8 cellular contexts compared by ENCODE assay signal in the genomic region with DNA sequence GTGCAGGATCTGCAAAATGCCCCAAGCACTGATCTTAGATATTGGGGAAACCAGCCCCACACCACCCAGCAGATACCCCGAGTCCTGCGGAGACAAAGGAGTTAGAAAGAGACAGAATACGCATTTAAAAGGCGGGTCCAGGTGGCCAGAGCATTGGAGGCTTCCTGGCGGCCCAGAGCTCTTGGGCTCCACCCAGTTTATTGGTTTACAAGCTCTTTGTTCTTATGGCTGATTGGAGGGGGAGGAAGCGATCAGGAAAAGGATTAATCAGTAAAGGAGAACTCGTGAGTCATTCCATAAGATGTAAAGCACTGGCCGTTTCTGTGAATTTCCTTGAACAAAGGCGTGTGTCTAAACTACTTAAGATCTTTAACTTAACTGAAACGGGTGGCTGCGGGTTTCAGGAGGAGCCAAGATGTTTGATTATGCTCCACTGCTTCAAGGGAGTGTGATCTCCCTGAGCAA. TPM values are rescaled to one million over a fixed set of nuclear protein-coding genes. Genes with fewer than 3 reads are reported as not detected.
DNase-seq lines count a peak whose midpoint lies in the region; ATAC-seq and TF ChIP-seq lines count a peak whose summit lies in the region.

No MANE protein-coding gene starts in this region.

- no peaks in the 10 kb centered on the region for H3K27me3 Mint-ChIP-seq in Calu3 (ENCODE audit: unreplicated experiment)
- H3K27me3 Mint-ChIP-seq in activated naive CD8-positive, alpha-beta T cell treated with anti-CD3 and anti-CD28 coated beads for 36 hours: no peaks in the 10 kb centered on the region

- no peak for TF ChIP-seq CTCF in Calu3 (IDR thresholded peaks at IDR 0.05; ENCODE audit: unreplicated experiment)

- peaks cover 9% of the 10 kb centered on the region for H3K9me3 Mint-ChIP-seq in Calu3 (ENCODE audit: low read depth, unreplicated experiment)
- H3K9me3 Mint-ChIP-seq in activated naive CD8-positive, alpha-beta T cell treated with anti-CD3 and anti-CD28 coated beads for 36 hours: peaks cover 5% of the 10 kb centered on the region

- H3K36me3 Mint-ChIP-seq in Calu3 (ENCODE audit: insufficient read depth, unreplicated experiment): peaks cover 72% of the 10 kb centered on the region
- H3K36me3 Mint-ChIP-seq in activated naive CD8-positive, alpha-beta T cell treated with anti-CD3 and anti-CD28 coated beads for 36 hours: peaks cover 57% of the 10 kb centered on the region

- peak overlapping the region; percentile 83 for H3K27ac Mint-ChIP-seq in Calu3 (ENCODE audit: unreplicated experiment)
- peak overlapping the region; percentile 87 for H3K27ac Mint-ChIP-seq in activated naive CD8-positive, alpha-beta T cell treated with anti-CD3 and anti-CD28 coated beads for 36 hours

- intact Hi-C loops in Calu3 (cut with micrococcal nuclease; ENCODE audit: unreplicated experiment): loop anchor here (5.0 kb wide), 1 partner anchor 38 kb away; the partner anchor contains the start of gene ZNF552

- H3K4me3 Mint-ChIP-seq in Calu3 (ENCODE audit: low read depth, unreplicated experiment): peak overlapping the region; percentile 94
- H3K4me3 Mint-ChIP-seq in activated naive CD8-positive, alpha-beta T cell treated with anti-CD3 and anti-CD28 coated beads for 36 hours: peak overlapping the region; percentile 87

- H3K4me1 Mint-ChIP-seq in Calu3 (ENCODE audit: low read depth, unreplicated experiment): peaks cover 13% of the 10 kb centered on the region
- peaks cover 23% of the 10 kb centered on the region for H3K4me1 Mint-ChIP-seq in activated naive CD8-positive, alpha-beta T cell treated with anti-CD3 and anti-CD28 coated beads for 36 hours

- DNase-seq in Calu3: peak; percentile 72
- peak; percentile 36 for DNase-seq in LHCN-M2 (ENCODE audit: low read depth)
- DNase-seq in activated naive CD8-positive, alpha-beta T cell treated with anti-CD3 and anti-CD28 coated beads for 36 hours: peak; percentile 8
- peak; percentile 32 for DNase-seq in iPS-NIHi7 (ENCODE audit: extremely low spot score)
- peak; percentile 46 for DNase-seq in stimulated activated CD8-positive, alpha-beta memory T cell treated with anti-CD3 and anti-CD28 coated beads, Interleukin-4, amount 100 ng/mL, for 48 hours
- no peak for DNase-seq in mesenteric fat pad (ENCODE audit: low spot score)
- DNase-seq in SW 1271 (lab: John Stamatoyannopoulos, UW): no peak

- no peak for ATAC-seq in GM21381 (IDR thresholded peaks at IDR 0.05; ENCODE audit: unreplicated experiment)

- CTCF ChIA-PET in Calu3 (lab: Charles Lee): interaction anchor here (0.6 to 2.0 kb wide), 4 partner anchors 31 to 669 kb away, joined by 3 to 6 read pairs (median 4); partner anchors contain the start of genes ZBTB45 and ZNF552

- BruUV-seq in Calu3 (replicated peaks; lab: Mats Ljungman, UMichigan): no TSS peak

RNA-seq across cellular contexts. Expression of gene ZNF587, which starts 0.9 kb away (rescaled TPM):
- total RNA-seq in Calu3 (2022): 111 and 113 TPM in 2 replicates
- 6.9 and 11.5 TPM in 2 replicates for total RNA-seq in LHCN-M2 (2014; rRNA removed)
- polyA plus RNA-seq in LHCN-M2 (2012): 5.9 TPM
- total RNA-seq in activated naive CD8-positive, alpha-beta T cell treated with anti-CD3 and anti-CD28 coated beads for 36 hours: 10 to 100 TPM; 20.6 to 24.3 TPM
- 25.7 TPM for total RNA-seq in mesenteric fat pad

RNA-seq across cellular contexts. Expression of gene ZNF587B, which starts 20.5 kb away (rescaled TPM):
- total RNA-seq in Calu3 (2022): 31.1 and 31.6 TPM in 2 replicates
- total RNA-seq in LHCN-M2 (2014; rRNA removed): 6.8 and 7.0 TPM in 2 replicates
- polyA plus RNA-seq in LHCN-M2 (2012): 2.2 TPM
- total RNA-seq in activated naive CD8-positive, alpha-beta T cell treated with anti-CD3 and anti-CD28 coated beads for 36 hours: 10 to 100 TPM; 29.3 to 32.6 TPM
- total RNA-seq in mesenteric fat pad: 16.6 TPM

RNA-seq across cellular contexts. Expression of gene ZNF552, which starts 35.9 kb away (rescaled TPM):
- 24.0 and 24.8 TPM in 2 replicates for total RNA-seq in Calu3 (2022)
- total RNA-seq in LHCN-M2 (2014; rRNA removed): 2.2 and 3.5 TPM in 2 replicates
- 1.4 TPM for polyA plus RNA-seq in LHCN-M2 (2012)
- 1 to 10 TPM; 6.6 to 7.7 TPM for total RNA-seq in activated naive CD8-positive, alpha-beta T cell treated with anti-CD3 and anti-CD28 coated beads for 36 hours
- 4.0 TPM for total RNA-seq in mesenteric fat pad

RNA-seq across cellular contexts. Expression of gene ZNF814, which starts 38.3 kb away (rescaled TPM):
- total RNA-seq in Calu3 (2022) (6.8 and 8.7 TPM in 2 replicates), LHCN-M2 (2014; rRNA removed) (4.9 and 6.9 TPM in 2 replicates), mesenteric fat pad (19.7 TPM)
- 8.5 TPM for polyA plus RNA-seq in LHCN-M2 (2012)
- 10 to 100 TPM; 40.6 to 45.9 TPM for total RNA-seq in activated naive CD8-positive, alpha-beta T cell treated with anti-CD3 and anti-CD28 coated beads for 36 hours

Comparison
In these comparisons a context has a peak if more than half of its experiments do, and no peak if none do; other contexts are left out.
1. DNase-seq: peak in Calu3 (single experiment), LHCN-M2 (single experiment), activated naive CD8-positive, alpha-beta T cell treated with anti-CD3 and anti-CD28 coated beads for 36 hours (single experiment), iPS-NIHi7 (single experiment) and stimulated activated CD8-positive, alpha-beta memory T cell treated with anti-CD3 and anti-CD28 coated beads, Interleukin-4, amount 100 ng/mL, for 48 hours (single experiment); none in mesenteric fat pad (single experiment) and SW 1271 (0 of 2).